ENCODE assay signal across 25 cellular contexts in the genomic region with DNA sequence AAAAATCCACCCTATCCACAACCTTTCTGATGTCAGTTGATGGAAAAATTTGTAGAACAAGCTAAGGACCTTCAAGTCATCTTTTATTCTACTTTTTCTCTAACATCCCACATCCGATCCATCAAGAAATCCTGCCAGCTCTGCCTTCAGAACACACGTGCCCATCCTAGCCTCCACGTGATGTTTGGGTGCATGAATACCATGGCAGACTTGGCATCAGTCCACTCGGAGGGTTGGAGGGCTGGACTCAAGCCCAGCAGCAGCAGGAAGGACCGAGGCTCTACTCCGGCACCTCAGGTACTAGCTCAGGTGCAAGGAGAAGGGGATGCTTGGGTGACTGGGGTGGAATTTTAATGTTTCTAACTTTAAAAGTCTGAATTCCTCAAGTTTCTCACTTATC.
"Had no signal": no experiment of that assay in that cellular context is flagged by ENCODE, and none has a peak within 500 bp of the region (broad histone marks: within the 10 kb centered on the region; RNA-seq: fewer than 3 reads in every experiment).

No MANE protein-coding gene starts in this region.

- H3K27me3 ChIP-seq: adrenal gland, breast epithelium had no signal

- DNase-seq: activated CD4-positive, alpha-beta T cell treated with anti-CD3 and anti-CD28 coated beads for 48 hours; activated CD4-positive, alpha-beta T cell treated with anti-CD3 and anti-CD28 coated beads, Interleukin-2, amount 50 U/mL, for 4 hours; activated CD4-positive, CD25-positive, alpha-beta regulatory T cell treated with anti-CD3 and anti-CD28 coated beads, Interleukin-2, amount 50 U/mL, for 72 hours; activated CD8-positive, alpha-beta memory T cell treated with anti-CD3 and anti-CD28 coated beads, Interleukin-2, amount 50 U/mL, for 48 hours; activated CD8-positive, alpha-beta T cell treated with anti-CD3 and anti-CD28 coated beads, Interleukin-2, amount 10 ng/mL, durations not matched to agents 7 days and 5 days; activated naive CD4-positive, alpha-beta T cell treated with anti-CD3 and anti-CD28 coated beads, Interleukin-2, amount 50 U/mL, for 16 hours; activated naive CD8-positive, alpha-beta T cell treated with anti-CD3 and anti-CD28 coated beads, Interleukin-2, amount 10 ng/mL, durations not matched to agents 7 days and 5 days; activated T-cell treated with anti-CD3 and anti-CD28 coated beads, Interleukin-2, amount 50 U/mL, for 1 hour; adrenal gland; central memory CD4-positive, alpha-beta T cell; NCI-H1048; NCI-H1436 treated with DMSO at 0.1 percent for 48 hours; NCI-H187; NCI-H2107; NCI-H2171 treated with DMSO at 0.1 percent for 48 hours; NCI-H226; NCI-H510A treated with DMSO at 0.1 percent for 48 hours; NCI-H69; PC-9; SIG-M5; T-helper 17 cell; T-helper 9 cell had no signal

- H3K36me3 ChIP-seq: adrenal gland, breast epithelium had no signal

- H3K4me2 ChIP-seq: PC-9 had no signal

- H3K4me1 ChIP-seq: adrenal gland, breast epithelium had no signal

- H3K9me3 ChIP-seq: adrenal gland, breast epithelium had no signal

- H2AFZ ChIP-seq: PC-9 had no signal

- ATAC-seq: activated CD8-positive, alpha-beta T cell treated with anti-CD3 and anti-CD28 coated beads, Interleukin-2, amount 10 ng/mL, durations not matched to agents 7 days and 5 days; T-helper 17 cell; WTC11 had no signal

- H3K4me3 ChIP-seq: adrenal gland, breast epithelium, coronary artery, PC-9 had no signal

- H3K27ac ChIP-seq: adrenal gland, breast epithelium, coronary artery, PC-9 had no signal
